Comparison of ENCODE assay signal across 1 cellular context in the genomic region with DNA sequence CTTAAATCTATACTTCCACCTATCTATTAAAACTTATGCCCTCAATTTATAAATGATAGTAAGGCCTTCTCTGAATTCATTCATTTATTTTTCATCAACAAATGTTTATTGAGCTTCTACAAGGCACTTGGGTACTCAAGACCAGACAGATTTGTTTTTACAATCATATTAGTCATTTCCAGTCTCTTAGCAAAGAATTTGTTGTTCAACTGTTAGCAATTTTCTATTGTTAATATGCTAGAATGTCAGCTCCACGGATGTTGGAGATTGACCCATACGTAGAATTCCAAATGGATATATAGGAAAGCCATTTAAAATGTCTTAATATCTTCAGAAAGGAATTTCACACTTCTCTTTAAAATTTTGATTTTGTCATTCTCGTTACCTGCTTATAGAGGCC.
A peak's percentile ranks its signal among the peaks of the same experiment; 100 is the strongest.
TF ChIP-seq lines count a peak whose summit lies in the region.

No MANE protein-coding gene starts in this region.

TF ChIP-seq in IMR-90, 13 proteins besides CTCF, POLR2A, EP300 and RAD21:
- TF ChIP-seq, protein P1, sequence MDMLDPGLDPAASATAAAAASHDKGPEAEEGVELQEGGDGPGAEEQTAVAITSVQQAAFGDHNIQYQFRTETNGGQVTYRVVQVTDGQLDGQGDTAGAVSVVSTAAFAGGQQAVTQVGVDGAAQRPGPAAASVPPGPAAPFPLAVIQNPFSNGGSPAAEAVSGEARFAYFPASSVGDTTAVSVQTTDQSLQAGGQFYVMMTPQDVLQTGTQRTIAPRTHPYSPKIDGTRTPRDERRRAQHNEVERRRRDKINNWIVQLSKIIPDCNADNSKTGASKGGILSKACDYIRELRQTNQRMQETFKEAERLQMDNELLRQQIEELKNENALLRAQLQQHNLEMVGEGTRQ (IDR thresholded peaks at IDR 0.05; ENCODE audit: low read depth, low read length) = no peak
- TF ChIP-seq CEBPB (IDR thresholded peaks at IDR 0.05; ENCODE audit: low read depth, low read length) (peak; percentile 43; the same call in 1 of the 2 replicates), FOS (IDR thresholded peaks at IDR 0.05; ENCODE audit: low read depth, low read length) (no peak), NFE2L2 (IDR thresholded peaks at IDR 0.05; ENCODE audit: low read depth, low read length) (no peak), RFX5 (IDR thresholded peaks at IDR 0.05; ENCODE audit: low read depth, low read length) (no peak), CHD1 (IDR thresholded peaks at IDR 0.05; ENCODE audit: low read depth, low read length) (no peak), RCOR1 (IDR thresholded peaks at IDR 0.05; ENCODE audit: insufficient replicate concordance, low read length) (no peak)
- TF ChIP-seq, protein P2, sequence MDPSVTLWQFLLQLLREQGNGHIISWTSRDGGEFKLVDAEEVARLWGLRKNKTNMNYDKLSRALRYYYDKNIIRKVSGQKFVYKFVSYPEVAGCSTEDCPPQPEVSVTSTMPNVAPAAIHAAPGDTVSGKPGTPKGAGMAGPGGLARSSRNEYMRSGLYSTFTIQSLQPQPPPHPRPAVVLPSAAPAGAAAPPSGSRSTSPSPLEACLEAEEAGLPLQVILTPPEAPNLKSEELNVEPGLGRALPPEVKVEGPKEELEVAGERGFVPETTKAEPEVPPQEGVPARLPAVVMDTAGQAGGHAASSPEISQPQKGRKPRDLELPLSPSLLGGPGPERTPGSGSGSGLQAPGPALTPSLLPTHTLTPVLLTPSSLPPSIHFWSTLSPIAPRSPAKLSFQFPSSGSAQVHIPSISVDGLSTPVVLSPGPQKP (IDR thresholded peaks at IDR 0.05; ENCODE audit: borderline replicate concordance, low read depth, low read length) = no peak
